In the genomic region with DNA sequence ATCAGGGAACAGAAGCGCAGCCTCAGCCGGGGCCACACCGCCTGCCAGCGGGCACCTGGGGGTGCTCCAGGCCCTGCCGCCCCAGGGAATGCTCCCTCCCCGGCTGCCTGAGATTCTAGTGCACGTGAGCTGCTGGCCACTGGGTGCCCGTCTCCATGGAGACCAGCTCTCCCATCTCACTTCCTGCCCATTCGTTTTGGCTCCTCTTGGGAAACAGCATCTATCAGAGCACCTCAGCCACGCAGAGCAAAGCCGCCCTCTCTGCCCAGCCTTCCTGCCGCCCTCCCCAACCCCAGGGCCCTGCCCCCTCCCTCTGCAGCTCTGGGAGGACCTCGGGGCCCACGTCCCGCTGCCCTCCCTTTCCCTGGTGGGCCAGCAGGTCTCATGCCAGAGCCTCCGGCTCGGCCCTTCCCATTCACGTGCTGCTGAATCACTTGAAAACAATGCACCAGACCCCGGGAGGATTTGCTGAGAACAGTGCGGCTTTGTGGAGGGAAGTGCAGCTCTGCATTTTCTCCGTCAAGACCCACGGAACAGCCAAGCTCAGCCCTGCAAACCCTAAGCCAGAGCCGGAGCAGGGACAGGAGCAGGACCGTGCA, we compare ENCODE assay signal across 8 cellular contexts. TPM values are rescaled to one million over a fixed set of nuclear protein-coding genes. Genes with fewer than 3 reads are reported as not detected.
DNase-seq lines count a peak whose midpoint lies in the region; ATAC-seq, FAIRE-seq and TF ChIP-seq lines count a peak whose summit lies in the region.

No MANE protein-coding gene starts in this region.

- WGBS in GM23248 (ENCODE audit: low coverage in 1 of 2, low lambda C conversion rate in 2 of 2, missing lambda C conversion rate in 2 of 2), 2 experiments, result 0 to 1% methylated on average over 15 to 24 of the region's 24 CpGs

- peaks cover 85% of the 10 kb centered on the region for H3K79me2 ChIP-seq in GM23248 (ENCODE audit: insufficient read depth)
- H3K79me2 ChIP-seq in MM.1S (ENCODE audit: low read length), result peaks cover 100% of the 10 kb centered on the region

- H2AFZ ChIP-seq in GM23248 (peak overlapping the region; percentile 14; the same call in 1 of the 2 replicates), MM.1S (ENCODE audit: low read length) (no peak overlapping the region)

- H3K9ac ChIP-seq in GM23248 (peak overlapping the region; percentile 81), MM.1S (ENCODE audit: low read length) (no peak overlapping the region)

- no peaks in the 10 kb centered on the region for H3K36me3 ChIP-seq in GM23248 (ENCODE audit: low read depth)
- no peaks in the 10 kb centered on the region for H3K36me3 ChIP-seq in MM.1S (replicated peaks; ENCODE audit: insufficient read depth, low read length)

- intact Hi-C loops in sciatic nerve (cut with DNase I), result no loop called here

- H4K20me1 ChIP-seq in GM23248 (ENCODE audit: insufficient read depth) (no peaks in the 10 kb centered on the region), MM.1S (ENCODE audit: insufficient read depth, low read length) (no peaks in the 10 kb centered on the region)

- ATAC-seq in sciatic nerve, result peak; percentile 85
- no peak for ATAC-seq in GM18868 (IDR thresholded peaks at IDR 0.05; ENCODE audit: unreplicated experiment)

- peak; percentile 96 for DNase-seq in GM23248
- peak; percentile 66 to 88 for DNase-seq in NCI-H524 (lab: John Stamatoyannopoulos, UW)
- peak; percentile 96 to 99 for DNase-seq in cardiac fibroblast (ENCODE audit: low read depth in 2 of 2)
- peak; percentile 86 for DNase-seq in inferior parietal cortex (ENCODE audit: extremely low spot score)
- DNase-seq in sciatic nerve (ENCODE audit: low spot score), result peak; percentile 91
- DNase-seq in MM.1S, result no peak
- DNase-seq in GM19239 (ENCODE audit: insufficient read length, low spot score), result no peak

- H3K9me2 ChIP-seq in GM23248 (ENCODE audit: insufficient read depth), result no peaks in the 10 kb centered on the region
- no peaks in the 10 kb centered on the region for H3K9me2 ChIP-seq in MM.1S (replicated peaks; ENCODE audit: insufficient read depth, low read length)

- TF ChIP-seq CTCF in cardiac fibroblast (IDR thresholded peaks at IDR 0.05; ENCODE audit: low read depth, low read length) (no peak), MM.1S (IDR thresholded peaks at IDR 0.05; ENCODE audit: low read length) (no peak)

- no peak for FAIRE-seq in GM19239 (lab: Jason Lieb, UNC)

- peak overlapping the region; percentile 76 for H3K4me2 ChIP-seq in GM23248 (ENCODE audit: unreplicated experiment)
- no peak overlapping the region for H3K4me2 ChIP-seq in MM.1S (ENCODE audit: low read depth, low read length)

- peak overlapping the region; percentile 97 for H3K27ac ChIP-seq in GM23248
- H3K27ac ChIP-seq in MM.1S (ENCODE audit: low read length), result no peak overlapping the region

- H3K4me1 ChIP-seq in GM23248 (ENCODE audit: insufficient read depth), result peaks cover 47% of the 10 kb centered on the region
- H3K4me1 ChIP-seq in MM.1S (ENCODE audit: low read length), result peaks cover 4% of the 10 kb centered on the region

- in situ Hi-C loops in GM23248 (cut with MboI), result no loop called here

- H3F3A ChIP-seq in GM23248 (ENCODE audit: insufficient read depth) (peaks cover 65% of the 10 kb centered on the region), MM.1S (ENCODE audit: insufficient read depth, low read length) (peaks cover 2% of the 10 kb centered on the region; the same call in 1 of the 2 replicates)

- H3K9me3 ChIP-seq in GM23248 (ENCODE audit: low read depth) (no peaks in the 10 kb centered on the region), MM.1S (replicated peaks; ENCODE audit: insufficient read depth, low read length) (no peaks in the 10 kb centered on the region)

- H3K4me3 ChIP-seq in GM23248 (peak overlapping the region; percentile 59), cardiac fibroblast (replicated peaks in 1 of 2; ENCODE audit: low read depth in 2 of 2, low read length in 2 of 2) (peak overlapping the region; percentile 35 to 39), MM.1S (ENCODE audit: low read length) (no peak overlapping the region)

- no peaks in the 10 kb centered on the region for H3K27me3 ChIP-seq in GM23248 (replicated peaks; ENCODE audit: insufficient read depth)
- no peaks in the 10 kb centered on the region for H3K27me3 ChIP-seq in MM.1S (replicated peaks; ENCODE audit: insufficient read depth, low read length)

RNA-seq across cellular contexts. Expression of a gene that starts 19.4 kb away (rescaled TPM):
- total RNA-seq in GM23248 (2014; rRNA removed; shearing (Covaris generic)), result 0.11 and 1.0 TPM in 2 replicates
- 0.14 and 0.35 TPM in 2 replicates for polyA plus RNA-seq in GM23248 (2016; fragmentation: Nextera tagmentation; extraction: Ambion mirVana)
- 16.7 TPM for total RNA-seq in sciatic nerve

RNA-seq across cellular contexts. Expression of a gene that starts 41.6 kb away (rescaled TPM):
- 587 and 620 TPM in 2 replicates for total RNA-seq in GM23248 (2014; rRNA removed; shearing (Covaris generic))
- 102 and 103 TPM in 2 replicates for polyA plus RNA-seq in GM23248 (2016; fragmentation: Nextera tagmentation; extraction: Ambion mirVana)
- total RNA-seq in sciatic nerve, result 720 TPM

RNA-seq across cellular contexts. Expression of a gene that starts 43.0 kb away (rescaled TPM):
- total RNA-seq in GM23248 (2014; rRNA removed; shearing (Covaris generic)), result 30.2 and 35.5 TPM in 2 replicates
- 19.9 and 22.3 TPM in 2 replicates for polyA plus RNA-seq in GM23248 (2016; fragmentation: Nextera tagmentation; extraction: Ambion mirVana)
- total RNA-seq in sciatic nerve, result 109 TPM

Comparison
In these comparisons a context has a peak if more than half of its experiments do, and no peak if none do; other contexts are left out.
1. DNase-seq: peak in GM23248 (single experiment), NCI-H524 (2 of 2), cardiac fibroblast (2 of 2), inferior parietal cortex (single experiment) and sciatic nerve (single experiment); none in MM.1S (single experiment) and GM19239 (single experiment).